Comparison of ENCODE assay signal across 8 cellular contexts in the genomic region with DNA sequence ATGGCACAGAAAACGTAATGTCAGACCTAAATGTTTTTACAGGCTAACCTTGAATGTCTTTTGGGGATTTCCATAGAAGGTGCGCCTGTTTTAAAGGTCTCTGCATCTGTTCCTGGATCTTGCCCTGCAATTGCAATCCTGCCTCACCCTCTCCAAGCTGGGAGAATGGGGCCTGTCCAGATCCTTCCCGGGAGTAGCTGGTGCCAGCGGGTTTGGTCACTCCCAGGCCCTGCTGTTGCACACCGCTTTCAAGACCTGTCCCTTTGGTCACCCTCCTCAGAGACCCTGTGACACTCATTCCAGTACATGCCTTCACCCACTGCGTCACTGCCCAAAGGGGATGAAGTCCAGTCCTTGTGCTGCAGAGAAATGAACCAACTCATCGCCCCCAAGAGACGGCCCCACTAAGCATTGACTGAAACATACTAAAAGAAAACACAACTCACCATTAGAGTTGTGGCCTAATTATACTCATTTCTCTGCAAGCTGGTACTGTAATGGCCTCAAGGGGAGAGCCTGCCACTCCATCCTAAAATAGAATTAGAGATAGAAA. TPM values are rescaled to one million over a fixed set of nuclear protein-coding genes. Genes with fewer than 3 reads are reported as not detected.
DNase-seq lines count a peak whose midpoint lies in the region; ATAC-seq and TF ChIP-seq lines count a peak whose summit lies in the region.

No MANE protein-coding gene starts in this region.

- TF ChIP-seq POLR2A in heart left ventricle (IDR thresholded peaks at IDR 0.05), result no peak
- no peak for TF ChIP-seq POLR2A in prostate gland (IDR thresholded peaks at IDR 0.05)

- peaks cover 3% of the 10 kb centered on the region; the same call in 1 of the 2 replicates for H4K20me1 ChIP-seq in KMS-11 (ENCODE audit: insufficient read depth)

- TF ChIP-seq CTCF in KMS-11 (conservative IDR thresholded peaks at IDR 0.05; ENCODE audit: low read depth, low read length) (no peak), heart left ventricle (IDR thresholded peaks at IDR 0.05) (no peak), prostate gland (IDR thresholded peaks at IDR 0.05) (no peak)

- H3K27ac ChIP-seq in KMS-11 (peak overlapping the region; percentile 95), heart left ventricle (peak overlapping the region; percentile 94 to 100 (median 99)), prostate gland (peak overlapping the region; percentile 98 to 99)

- intact Hi-C loops in heart left ventricle (cut with DNase I) (loop anchor here (1.0 to 10.0 kb wide), 22 partner anchors 13 to 471 kb away; no protein-coding TSS in a partner anchor), prostate gland (cut with DNase I) (loop anchor here (2.0 to 5.0 kb wide), 4 partner anchors 113 to 360 kb away; no protein-coding TSS in a partner anchor)

- peak; percentile 47 for DNase-seq in COLO668 (lab: John Stamatoyannopoulos, UW; ENCODE audit: unreplicated experiment)
- peak; percentile 52 to 53 for DNase-seq in activated T-cell treated with anti-CD3 and anti-CD28 coated beads, Interleukin-2, amount 50 U/mL, for 48 hours
- DNase-seq in heart left ventricle, result peak in 4 of 5 donors; percentile 37 to 57 (median 48)
- DNase-seq in prostate gland (ENCODE audit: low spot score), result no peak
- no peak for DNase-seq in glomerular visceral epithelial cell (ENCODE audit: extremely low spot score)
- no peak for DNase-seq in activated CD4-positive, CD25-positive, alpha-beta regulatory T cell (lab: John Stamatoyannopoulos, UW)

- no peaks in the 10 kb centered on the region for H3K9me3 ChIP-seq in heart left ventricle
- H3K9me3 ChIP-seq in prostate gland, result no peaks in the 10 kb centered on the region

- H3K79me2 ChIP-seq in KMS-11 (ENCODE audit: insufficient read depth, low read depth), result peaks cover 19% of the 10 kb centered on the region

- peak overlapping the region; percentile 77 for H2AFZ ChIP-seq in KMS-11 (ENCODE audit: low read depth)

- peak overlapping the region; percentile 93 for H3K9ac ChIP-seq in KMS-11

- H3K4me1 ChIP-seq in KMS-11 (ENCODE audit: low read depth, poor library complexity, severe bottlenecking) (peaks cover 35% of the 10 kb centered on the region), heart left ventricle (peaks cover 9 to 43% (median 32%) of the 10 kb centered on the region in 12 donors), prostate gland (replicated peaks) (peaks cover 9% of the 10 kb centered on the region)

- peak overlapping the region; percentile 86 for H3K4me2 ChIP-seq in KMS-11

- H3K27me3 ChIP-seq in KMS-11 (ENCODE audit: insufficient read depth, low read depth) (no peaks in the 10 kb centered on the region), heart left ventricle (no peaks in the 10 kb centered on the region), prostate gland (replicated peaks; ENCODE audit: insufficient read depth) (no peaks in the 10 kb centered on the region)

- H3K4me3 ChIP-seq in KMS-11 (IDR thresholded peaks at IDR 0.05; ENCODE audit: insufficient read depth, low read depth, low read length), result peak overlapping the region; percentile 30
- peak overlapping the region in 10 of 12 donors; percentile 19 to 74 (median 52) for H3K4me3 ChIP-seq in heart left ventricle
- H3K4me3 ChIP-seq in prostate gland, result no peak overlapping the region

- ATAC-seq in heart left ventricle, result peak in 1 of 4 donors; percentile 9
- no peak for ATAC-seq in GM21381 (IDR thresholded peaks at IDR 0.05; ENCODE audit: unreplicated experiment)

- WGBS in heart left ventricle, 4 donors, result 26 to 39% (median 36%) methylated on average over 8 of the region's 8 CpGs
- WGBS in prostate gland, result 53% methylated on average over 8 of the region's 8 CpGs

- H3K36me3 ChIP-seq in KMS-11 (ENCODE audit: insufficient read depth) (peaks cover under 1% of the 10 kb centered on the region; the same call in 1 of the 2 replicates), heart left ventricle (peaks cover 3 to 19% (median 12%) of the 10 kb centered on the region in 9 donors), prostate gland (peaks cover 0 to 9% of the 10 kb centered on the region in 2 donors)

RNA-seq across cellular contexts. Expression of a gene that starts 1.9 kb away (rescaled TPM):
- total RNA-seq in heart left ventricle (100 to 1,000 TPM in 4 of 9 donors, 10 to 100 TPM in 5; 76.7 to 126 (median 81.3) TPM), prostate gland (100 to 1,000 TPM; 111 to 124 TPM)
- polyA plus RNA-seq in heart left ventricle, result 10 to 100 TPM; 36.1 to 77.4 TPM

Comparison
In these comparisons a context has a peak if more than half of its experiments do, and no peak if none do; other contexts are left out.
1. DNase-seq: peak in COLO668 (single experiment), activated T-cell treated with anti-CD3 and anti-CD28 coated beads, Interleukin-2, amount 50 U/mL, for 48 hours (2 of 2) and heart left ventricle (4 of 5); none in prostate gland (single experiment), glomerular visceral epithelial cell (single experiment) and activated CD4-positive, CD25-positive, alpha-beta regulatory T cell (0 of 4).
2. H3K4me3 ChIP-seq: peak in KMS-11 (single experiment) and heart left ventricle (10 of 12); none in prostate gland (0 of 2).
3. Peak in every context shown above with its lines, with median percentiles within 50 percentile points of each other: H3K27ac ChIP-seq.